In the genomic region with DNA sequence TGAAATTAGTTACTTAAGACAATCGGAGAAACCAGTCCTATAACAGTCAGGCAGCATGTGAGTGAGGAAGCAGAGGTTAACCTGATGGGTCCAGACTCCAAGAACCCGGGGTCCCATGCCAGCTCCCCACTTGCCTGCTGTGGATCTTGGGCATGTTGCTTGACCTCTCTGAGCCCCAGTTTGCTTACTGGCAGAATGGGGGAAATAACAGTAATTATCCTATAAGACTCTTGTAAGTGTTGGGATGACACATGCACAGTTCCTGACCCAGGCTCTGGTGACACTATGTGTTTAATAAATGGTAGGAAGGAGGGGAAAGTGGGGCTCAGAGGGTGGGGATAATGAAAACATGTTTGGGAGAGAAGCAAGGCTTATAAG, we compare ENCODE assay signal across 35 cellular contexts. TPM values are rescaled to one million over a fixed set of nuclear protein-coding genes. Genes with fewer than 3 reads are reported as not detected.
"Had no signal": no experiment of that assay in that cellular context is flagged by ENCODE, and none has a peak within 500 bp of the region (broad histone marks: within the 10 kb centered on the region; RNA-seq: fewer than 3 reads in every experiment).

No MANE protein-coding gene starts in this region.

- ATAC-seq: left cardiac atrium; left lobe of liver; mucosa of descending colon; right lobe of liver; stimulated activated naive B cell treated with anti-CD40 and anti-IgM and Interleukin-4, amounts not matched to agents 10 μg/mL and 1 μg/mL and 100 μg/mL, for 72 hours had no signal

- H3K4me1 ChIP-seq: neural progenitor cell, right atrium auricular region, right lobe of liver, suprapubic skin, tibial artery, uterus had no signal

- H3K4me2 ChIP-seq: smooth muscle cell had no signal

- H3K9me3 ChIP-seq: mucosa of descending colon, neutrophil, ovary, right atrium auricular region, right lobe of liver, suprapubic skin, thoracic aorta, tibial artery, uterus had no signal

- H3K9me3 Mint-ChIP-seq: nephron progenitor cell; neural progenitor cell; stimulated activated naive CD8-positive, alpha-beta T cell treated with anti-CD3 and anti-CD28 coated beads, Interleukin-15, Interleukin-2, amounts not matched to agents 100 ng/mL and 50 ng/mL, for 24 hours had no signal

- DNase-seq: head of caudate nucleus; hippocampal formation; kidney glomerular epithelial cell; left cardiac atrium; midbrain; mucosa of descending colon; naive thymus-derived CD4-positive, alpha-beta T cell; nephron progenitor cell; occipital lobe; ovary; right lobe of liver; stimulated activated CD4-positive, alpha-beta T cell treated with anti-CD3 and anti-CD28 coated beads, Interleukin-2, amount 100 ng/mL, for 24 hours; stimulated activated CD4-positive, alpha-beta T cell treated with anti-CD3 and anti-CD28 coated beads, Interleukin-4, amount 100 ng/mL, for 1 hour; stimulated activated naive B cell treated with anti-CD40 and anti-IgM and Interleukin-4, amounts not matched to agents 10 μg/mL and 1 μg/mL and 100 μg/mL, for 72 hours; tibial artery; trophoblast cell; uterus had no signal

- H3K4me3 Mint-ChIP-seq: naive thymus-derived CD4-positive, alpha-beta T cell; stimulated activated naive B cell treated with anti-CD40 and anti-IgM and Interleukin-4, amounts not matched to agents 10 μg/mL and 1 μg/mL and 100 μg/mL, for 72 hours; stimulated activated naive CD8-positive, alpha-beta T cell treated with anti-CD3 and anti-CD28 coated beads, Interleukin-15, Interleukin-2, amounts not matched to agents 100 ng/mL and 50 ng/mL, for 24 hours had no signal

- H3K4me1 Mint-ChIP-seq: naive thymus-derived CD4-positive, alpha-beta T cell; stimulated activated naive B cell treated with anti-CD40 and anti-IgM and Interleukin-4, amounts not matched to agents 10 μg/mL and 1 μg/mL and 100 μg/mL, for 72 hours had no signal

- H3K4me3 ChIP-seq: lung, mucosa of descending colon, neural progenitor cell, ovary, right atrium auricular region, right lobe of liver, smooth muscle cell, suprapubic skin, thoracic aorta, tibial artery, uterus had no signal

- H3K27me3 ChIP-seq: neural progenitor cell, ovary, right atrium auricular region, right lobe of liver, uterus had no signal

- H3K27ac ChIP-seq: neural progenitor cell, neutrophil, ovary, right atrium auricular region, right lobe of liver, suprapubic skin, thoracic aorta, tibial artery, uterus had no signal

- H3K27ac Mint-ChIP-seq: naive thymus-derived CD4-positive, alpha-beta T cell; nephron progenitor cell; neural progenitor cell; progenitor cell of endocrine pancreas; stimulated activated naive B cell treated with anti-CD40 and anti-IgM and Interleukin-4, amounts not matched to agents 10 μg/mL and 1 μg/mL and 100 μg/mL, for 72 hours; stimulated activated naive CD8-positive, alpha-beta T cell treated with anti-CD3 and anti-CD28 coated beads, Interleukin-15, Interleukin-2, amounts not matched to agents 100 ng/mL and 50 ng/mL, for 24 hours had no signal

- H3K36me3 Mint-ChIP-seq: naive thymus-derived CD4-positive, alpha-beta T cell; neural progenitor cell; stimulated activated naive B cell treated with anti-CD40 and anti-IgM and Interleukin-4, amounts not matched to agents 10 μg/mL and 1 μg/mL and 100 μg/mL, for 72 hours had no signal

- H3K9ac ChIP-seq: neural progenitor cell had no signal

- H3K36me3 ChIP-seq: neural progenitor cell, neutrophil, ovary, right atrium auricular region, right lobe of liver, suprapubic skin, thoracic aorta, tibial artery, uterus had no signal

RNA-seq across cellular contexts. Expression of gene RPH3A, which starts 56.8 kb away (rescaled TPM):
- total RNA-seq: left lobe of liver, myocyte, ovary, progenitor cell of endocrine pancreas, pulmonary artery endothelial cell, renal cortical epithelial cell, right atrium auricular region, skeletal muscle tissue, smooth muscle cell, subcutaneous adipose tissue, suprapubic skin, thoracic aorta, ureter had no signal
- polyA plus RNA-seq: keratinocyte; liver; naive thymus-derived CD4-positive, alpha-beta T cell; smooth muscle cell had no signal

RNA-seq across cellular contexts. Expression of gene OAS1, which starts 58.4 kb away (rescaled TPM):
- total RNA-seq: smooth muscle cell had no signal
